In the genomic region with DNA sequence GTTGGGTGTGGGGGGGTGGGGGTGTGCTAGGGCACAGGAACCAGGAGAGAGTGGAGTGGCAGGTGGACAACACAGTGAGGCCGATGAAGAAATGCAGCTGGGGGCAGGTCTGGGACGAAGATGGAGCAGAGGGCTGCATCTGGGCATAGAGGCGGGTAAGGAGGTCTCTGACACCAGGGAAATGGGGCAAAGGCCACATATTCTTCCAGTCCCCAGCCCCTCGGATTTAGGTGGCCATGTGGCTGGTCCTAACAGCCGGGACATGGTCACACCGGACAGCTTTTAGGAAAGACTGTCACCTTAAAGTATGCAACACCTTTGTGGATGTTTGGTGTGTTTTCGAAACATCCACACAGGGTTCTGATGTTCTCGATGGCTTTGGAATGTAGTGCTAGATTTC, we compare ENCODE assay signal across 1 cellular context.
TF ChIP-seq lines count a peak whose summit lies in the region.

No MANE protein-coding gene starts in this region.

TF ChIP-seq in H1, 55 proteins besides CTCF, POLR2A, EP300 and RAD21:
- TF ChIP-seq SP2 (IDR thresholded peaks at IDR 0.05; ENCODE audit: low read length) = no peak
- no peak for TF ChIP-seq CHD1 (IDR thresholded peaks at IDR 0.05; ENCODE audit: low read depth, low read length)
- TF ChIP-seq SP1 (IDR thresholded peaks at IDR 0.05; ENCODE audit: low read depth, low read length) = no peak
- no peak for TF ChIP-seq KDM5A (IDR thresholded peaks at IDR 0.05; ENCODE audit: low read length)
- TF ChIP-seq SIX5 (IDR thresholded peaks at IDR 0.05; ENCODE audit: low read depth, low read length) = no peak
- no peak for TF ChIP-seq JUND (IDR thresholded peaks at IDR 0.05; ENCODE audit: low read length)
- TF ChIP-seq TBP (IDR thresholded peaks at IDR 0.05; ENCODE audit: low read depth, low read length) = no peak
- TF ChIP-seq YY1 (IDR thresholded peaks at IDR 0.05; ENCODE audit: low read depth, low read length) = no peak
- TF ChIP-seq CREB1 (IDR thresholded peaks at IDR 0.05) = no peak
- no peak for TF ChIP-seq ZNF274 (IDR thresholded peaks at IDR 0.05; ENCODE audit: borderline replicate concordance, extremely low read depth, low read length)
- TF ChIP-seq RBBP5 (IDR thresholded peaks at IDR 0.05; ENCODE audit: borderline replicate concordance, low read depth, low read length) = no peak
- TF ChIP-seq TCF12 (IDR thresholded peaks at IDR 0.05; ENCODE audit: low read depth, low read length) = no peak
- no peak for TF ChIP-seq RXRA (IDR thresholded peaks at IDR 0.05; ENCODE audit: insufficient read depth, low read depth, low read length)
